Comparison of ENCODE assay signal across 12 cellular contexts in the genomic region with DNA sequence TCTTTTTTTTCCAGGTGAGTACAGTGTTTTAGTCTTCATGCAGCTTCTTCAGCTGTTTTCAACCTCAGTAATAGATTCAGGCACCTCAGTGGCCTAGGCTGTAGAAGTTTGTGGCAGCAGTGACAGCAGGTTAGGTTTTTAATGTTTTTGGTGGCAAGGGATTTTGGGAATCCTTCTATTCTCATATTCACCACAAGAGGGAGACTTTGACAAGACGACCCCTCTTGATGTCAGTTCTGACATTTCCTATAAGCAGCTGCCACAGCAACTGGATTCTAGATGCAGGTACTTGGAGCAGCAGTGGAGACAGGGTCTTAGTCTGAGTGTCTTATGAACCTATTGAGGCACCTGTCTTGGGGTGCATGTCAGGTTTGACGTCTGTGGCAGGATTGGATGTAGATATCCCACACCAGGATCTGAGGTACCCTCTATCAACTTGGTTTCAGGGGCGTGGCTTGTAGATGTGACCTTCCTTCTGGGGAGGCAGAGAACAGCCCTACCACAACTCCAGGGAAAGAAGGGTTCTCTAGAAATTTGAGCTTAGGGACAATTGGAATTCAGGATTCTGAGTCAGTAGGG.
A peak's percentile ranks its signal among the peaks of the same experiment; 100 is the strongest.
DNase-seq lines count a peak whose midpoint lies in the region; ATAC-seq and TF ChIP-seq lines count a peak whose summit lies in the region.
"Had no signal": no experiment of that assay in that cellular context is flagged by ENCODE, and none has a peak within 500 bp of the region (broad histone marks: within the 10 kb centered on the region; RNA-seq: fewer than 3 reads in every experiment).

No MANE protein-coding gene starts in this region.

- H3K9me3 ChIP-seq in OCI-LY3 (ENCODE audit: insufficient read depth, low read length) (no peaks in the 10 kb centered on the region), tibial artery (peaks cover 0 to 9% (median 0%) of the 10 kb centered on the region in 3 donors), mucosa of descending colon (no peaks in the 10 kb centered on the region)
- H3K9me3 ChIP-seq: ascending aorta had no signal

- DNase-seq in COLO829 (ENCODE audit: low spot score), result peak; percentile 2
- peak; percentile 17 for DNase-seq in H7
- DNase-seq in fibroblast of pulmonary artery (ENCODE audit: low read depth), result peak; percentile 4
- no peak for DNase-seq in tibial artery
- DNase-seq in mucosa of descending colon, result no peak
- DNase-seq: COR-L47, GM23248, NCI-H187 had no signal

- H3K27me3 ChIP-seq in H7 (ENCODE audit: control insufficient read depth, insufficient read depth, low read length), result no peaks in the 10 kb centered on the region
- H3K27me3 ChIP-seq in OCI-LY3 (ENCODE audit: low read depth, low read length), result no peaks in the 10 kb centered on the region
- no peaks in the 10 kb centered on the region for H3K27me3 ChIP-seq in tibial artery
- H3K27me3 ChIP-seq: ascending aorta had no signal

- no peak overlapping the region for H3K4me2 ChIP-seq in OCI-LY3 (ENCODE audit: low read length)

- no peaks in the 10 kb centered on the region for H3K36me3 ChIP-seq in H7 (replicated peaks; ENCODE audit: control insufficient read depth, insufficient read depth, low read length)
- H3K36me3 ChIP-seq in OCI-LY3 (replicated peaks; ENCODE audit: low read depth, low read length), result no peaks in the 10 kb centered on the region
- no peaks in the 10 kb centered on the region for H3K36me3 ChIP-seq in tibial artery
- H3K36me3 ChIP-seq in mucosa of descending colon (ENCODE audit: low read depth), result no peaks in the 10 kb centered on the region
- H3K36me3 ChIP-seq: ascending aorta had no signal

- no peaks in the 10 kb centered on the region for H4K20me1 ChIP-seq in OCI-LY3 (ENCODE audit: insufficient read depth, low read length)

- no peak overlapping the region for H3K4me3 ChIP-seq in H7 (ENCODE audit: insufficient read depth, low read depth, low read length)
- H3K4me3 ChIP-seq in OCI-LY3 (ENCODE audit: low read length), result no peak overlapping the region
- no peak overlapping the region for H3K4me3 ChIP-seq in fibroblast of pulmonary artery (replicated peaks; ENCODE audit: low read depth, low read length)
- H3K4me3 ChIP-seq in tibial artery, result no peak overlapping the region
- no peak overlapping the region for H3K4me3 ChIP-seq in mucosa of descending colon
- H3K4me3 ChIP-seq: ascending aorta, GM23248 had no signal

- ATAC-seq in GM21786 (IDR thresholded peaks at IDR 0.05; ENCODE audit: unreplicated experiment), result no peak
- ATAC-seq in mucosa of descending colon, result no peak
- no peak for ATAC-seq in HG03571 (IDR thresholded peaks at IDR 0.05; ENCODE audit: unreplicated experiment)

- H3K79me2 ChIP-seq in OCI-LY3 (ENCODE audit: low read length), result no peaks in the 10 kb centered on the region

- H2AFZ ChIP-seq in OCI-LY3 (ENCODE audit: low read depth, low read length), result no peak overlapping the region; the same call in 1 of the 2 replicates
- H2AFZ ChIP-seq: GM23248 had no signal

- no peak overlapping the region for H3K27ac ChIP-seq in OCI-LY3 (ENCODE audit: low read length)
- H3K27ac ChIP-seq in tibial artery, result no peak overlapping the region
- H3K27ac ChIP-seq: ascending aorta, GM23248 had no signal

- intact Hi-C loops in tibial artery (cut with DNase I; ENCODE audit: low total_unique reads), result no loop called here
- intact Hi-C loops in mucosa of descending colon (cut with DNase I, micrococcal nuclease), result no loop called here

- TF ChIP-seq CTCF in OCI-LY3 (IDR thresholded peaks at IDR 0.05; ENCODE audit: low read depth, low read length), result peak; percentile 41
- TF ChIP-seq CTCF in fibroblast of pulmonary artery (IDR thresholded peaks at IDR 0.05; ENCODE audit: low read length, missing control alignments), result peak; percentile 16
- no peak for TF ChIP-seq CTCF in tibial artery (IDR thresholded peaks at IDR 0.05)
- no peak for TF ChIP-seq CTCF in mucosa of descending colon (IDR thresholded peaks at IDR 0.05)

- no peak overlapping the region for H3K9ac ChIP-seq in OCI-LY3 (ENCODE audit: low read length)
- H3K9ac ChIP-seq: GM23248 had no signal

- peaks cover 8% of the 10 kb centered on the region; the same call in 1 of the 2 replicates for H3K4me1 ChIP-seq in OCI-LY3 (ENCODE audit: low read length)
- no peaks in the 10 kb centered on the region for H3K4me1 ChIP-seq in tibial artery
- no peaks in the 10 kb centered on the region for H3K4me1 ChIP-seq in mucosa of descending colon (ENCODE audit: low read depth)
- H3K4me1 ChIP-seq: ascending aorta had no signal

Comparison
In these comparisons a context has a peak if more than half of its experiments do, and no peak if none do; other contexts are left out.
1. DNase-seq: peak in COLO829 (single experiment), H7 (single experiment) and fibroblast of pulmonary artery (single experiment); none in tibial artery (0 of 2) and mucosa of descending colon (0 of 3).
2. CTCF ChIP-seq: peak in OCI-LY3 (single experiment) and fibroblast of pulmonary artery (single experiment); none in tibial artery (0 of 2) and mucosa of descending colon (single experiment).